8 cellular contexts compared by ENCODE assay signal in genomic region chr12:125065021-125065752, GRCh38. TPM values are rescaled to one million over a fixed set of nuclear protein-coding genes. Genes with fewer than 3 reads are reported as not detected.
DNase-seq lines count a peak whose midpoint lies in the region; ATAC-seq and TF ChIP-seq lines count a peak whose summit lies in the region.

Gene AACS, plus strand, starts transcription at chr12:125065435. Its CDS starts 150 bp downstream, at chr12:125065585.

- H3K4me3 ChIP-seq in Peyer's patch (peak within 1 kb of the TSS; percentile 73 to 91 (median 86)), fibroblast of mammary gland (ENCODE audit: control insufficient read depth, low read depth, low read length) (peak within 1 kb of the TSS; percentile 77)

- peaks cover 0 to 7% of the 10 kb centered on the region in 2 donors for H3K27me3 Mint-ChIP-seq in natural killer cell (ENCODE audit: low read depth in 2 of 2)

- intact Hi-C loops in natural killer cell (cut with micrococcal nuclease) = loop anchor here (1.0 to 2.0 kb wide), 2 partner anchors 16 to 72 kb away; partner anchors contain the start of gene BRI3BP

- H3K27ac Mint-ChIP-seq in natural killer cell = peak within 1 kb of the TSS in 1 of 2 donors; percentile 78

- H3K4me1 ChIP-seq in Peyer's patch = peaks cover 0 to 19% (median 1%) of the 10 kb centered on the region in 4 donors

- no peaks in the 10 kb centered on the region for H3K9me3 ChIP-seq in Peyer's patch

- H3K36me3 ChIP-seq in Peyer's patch = no peaks in the 10 kb centered on the region

- TF ChIP-seq CTCF in Peyer's patch (IDR thresholded peaks at IDR 0.05) = no peak
- no peak for TF ChIP-seq CTCF in fibroblast of mammary gland (conservative IDR thresholded peaks at IDR 0.05; ENCODE audit: control insufficient read depth, insufficient read depth, low read depth, low read length)
- no peak for TF ChIP-seq CTCF in natural killer cell (IDR thresholded peaks at IDR 0.05)

- H3K9me3 Mint-ChIP-seq in natural killer cell = no peaks in the 10 kb centered on the region

- peak; percentile 94 for ATAC-seq in GM21528 (IDR thresholded peaks at IDR 0.05; ENCODE audit: low FRiP score, unreplicated experiment)
- peak; percentile 98 for ATAC-seq in natural killer cell

- TF ChIP-seq POLR2A in Peyer's patch (IDR thresholded peaks at IDR 0.05) = peak; percentile 51 to 63

- H3K4me1 Mint-ChIP-seq in natural killer cell = peaks cover 8 to 23% of the 10 kb centered on the region in 2 donors

- H3K36me3 Mint-ChIP-seq in natural killer cell = no peaks in the 10 kb centered on the region

- peak within 1 kb of the TSS; percentile 89 for H3K4me3 Mint-ChIP-seq in natural killer cell

- peak; percentile 73 for DNase-seq in DMS53 treated with DMSO at 0.1 percent for 48 hours (lab: John Stamatoyannopoulos, UW; ENCODE audit: unreplicated experiment)
- peak; percentile 77 for DNase-seq in HuH-7.5 (ENCODE audit: low spot score)
- DNase-seq in Peyer's patch = peak; percentile 77 to 92 (median 88)
- DNase-seq in activated T-helper 1 cell treated with anti-CD3 and anti-CD28 coated beads, Interleukin-2, amount 50 U/mL, for 16 hours (ENCODE audit: low read depth in 1 of 2, low spot score in 1 of 2) = peak; percentile 56 to 68
- DNase-seq in fibroblast of mammary gland (ENCODE audit: low read depth) = peak; percentile 59
- DNase-seq in natural killer cell = peak; percentile 64
- peak; percentile 70 for DNase-seq in stimulated activated naive CD4-positive, alpha-beta T cell treated with Interleukin-2 at 50 U/mL for 16 hours (lab: John Stamatoyannopoulos, UW)

- peak within 1 kb of the TSS; percentile 56 to 79 (median 74) for H3K27ac ChIP-seq in Peyer's patch

- H3K27me3 ChIP-seq in Peyer's patch = no peaks in the 10 kb centered on the region

RNA-seq across cellular contexts. Expression of gene AACS, which starts in this region (rescaled TPM):
- total RNA-seq in Peyer's patch (10 to 100 TPM; 29.4 to 46.6 (median 37.1) TPM), natural killer cell (10 to 100 TPM; 14.6 to 20.4 (median 18.1) TPM)

Comparison
In these comparisons a context has a peak if more than half of its experiments do, and no peak if none do; other contexts are left out.
1. Peak in every context shown above with its lines: DNase-seq, ATAC-seq, H3K4me3 ChIP-seq and H3K27ac ChIP-seq.